Comparison of ENCODE assay signal across 8 cellular contexts in genomic region chr1:45013551-45014209, GRCh38. TPM values are rescaled to one million over a fixed set of nuclear protein-coding genes. Genes with fewer than 3 reads are reported as not detected.
DNase-seq lines count a peak whose midpoint lies in the region; ATAC-seq and TF ChIP-seq lines count a peak whose summit lies in the region.

No MANE protein-coding gene starts in this region.

- TF ChIP-seq CTCF in SK-N-SH (IDR thresholded peaks at IDR 0.05): no peak
- no peak for TF ChIP-seq CTCF in endothelial cell (IDR thresholded peaks at IDR 0.05; ENCODE audit: unreplicated experiment)

- peak overlapping the region; percentile 79 for H3K27ac Mint-ChIP-seq in endothelial cell (ENCODE audit: unreplicated experiment)

- peaks cover 5% of the 10 kb centered on the region for H3F3A ChIP-seq in SK-N-SH (replicated peaks; ENCODE audit: insufficient read depth)

- peaks cover 32% of the 10 kb centered on the region for H3K36me3 Mint-ChIP-seq in endothelial cell (ENCODE audit: low read depth, unreplicated experiment)

- H3K4me3 ChIP-seq in SK-N-SH (ENCODE audit: low read depth in 2 of 2, low read length in 1 of 2) (no peak overlapping the region), NT2/D1 (ENCODE audit: insufficient read length, low read depth) (no peak overlapping the region), skeletal muscle cell (ENCODE audit: low read depth, low read length) (peak overlapping the region; percentile 97)

- H3K27ac ChIP-seq in SK-N-SH (ENCODE audit: low read depth in 2 of 2, low read length in 1 of 2): no peak overlapping the region

- CTCF ChIA-PET in SK-N-SH (lab: Yijun Ruan, JAX): interaction anchor here (0.6 to 13.4 kb wide), 59 partner anchors 8 to 486 kb away, joined by 3 to 470 read pairs (median 4); partner anchors contain the start of genes BEST4, CCDC163, EIF2B3 and HPDL

- H3K27me3 ChIP-seq in SK-N-SH (ENCODE audit: insufficient read depth) (no peaks in the 10 kb centered on the region), NT2/D1 (ENCODE audit: insufficient read depth, insufficient read length) (peaks cover 14% of the 10 kb centered on the region)

- peaks cover 16% of the 10 kb centered on the region for H3K27me3 Mint-ChIP-seq in endothelial cell (ENCODE audit: unreplicated experiment)

- peaks cover 6 to 40% of the 10 kb centered on the region in 2 experiments for H3K4me1 ChIP-seq in SK-N-SH (ENCODE audit: control insufficient read depth in 1 of 2, insufficient read depth in 2 of 2, low read depth in 1 of 2, low read length in 1 of 2)
- H3K4me1 ChIP-seq in NT2/D1 (ENCODE audit: insufficient read depth, insufficient read length): peaks cover 20% of the 10 kb centered on the region

- H3K9me3 ChIP-seq in SK-N-SH (no peaks in the 10 kb centered on the region), NT2/D1 (ENCODE audit: insufficient read depth, low read length) (no peaks in the 10 kb centered on the region)

- no peak for TF ChIP-seq EP300 in SK-N-SH (IDR thresholded peaks at IDR 0.05; ENCODE audit: borderline replicate concordance in 1 of 2, low read depth in 1 of 2, low read length in 1 of 2)

- H3K79me2 ChIP-seq in SK-N-SH (ENCODE audit: insufficient read depth): peaks cover 39% of the 10 kb centered on the region; the same call in 1 of the 2 replicates

- H4K20me1 ChIP-seq in SK-N-SH (ENCODE audit: insufficient read depth): no peaks in the 10 kb centered on the region

- no peak overlapping the region for H2AFZ ChIP-seq in SK-N-SH (ENCODE audit: low read depth)

- DNase-seq in SK-N-SH (no peak), NT2/D1 (ENCODE audit: low read depth, low spot score) (no peak), endothelial cell (ENCODE audit: low spot score) (no peak), skeletal muscle cell (ENCODE audit: low read depth) (no peak), NOMO-1 treated with dmso at 0.1 percent for 144 hours (lab: John Stamatoyannopoulos, UW; ENCODE audit: unreplicated experiment) (no peak)
- no peak for DNase-seq in stimulated activated CD4-positive, alpha-beta T cell treated with anti-CD3 and anti-CD28 coated beads, Interleukin-12 subunit alpha, Interleukin-12 subunit beta, amount 100 ng/mL, for 4 hours

- WGBS in SK-N-SH (ENCODE audit: low lambda C conversion rate): 86% methylated on average over 8 of the region's 12 CpGs

- H3K9me2 ChIP-seq in SK-N-SH: no peaks in the 10 kb centered on the region

- ATAC-seq in SK-N-SH treated with all-trans-retinoic acid at 6 μM for 48 hours: no peak
- no peak for ATAC-seq in GM18868 (IDR thresholded peaks at IDR 0.05; ENCODE audit: unreplicated experiment)

- peak overlapping the region; percentile 86; the same call in 1 of the 2 replicates for H3K9ac ChIP-seq in SK-N-SH
- peak overlapping the region; percentile 77 for H3K9ac ChIP-seq in NT2/D1 (ENCODE audit: insufficient read length, low read depth)

- H3K4me1 Mint-ChIP-seq in endothelial cell (ENCODE audit: unreplicated experiment): peaks cover 34% of the 10 kb centered on the region

- POLR2A ChIA-PET in SK-N-SH (lab: Yijun Ruan, JAX): interaction anchor here (1.4 to 4.6 kb wide), 2 partner anchors 288 to 326 kb away, joined by 3 to 50 read pairs; partner anchors contain the start of genes MUTYH and TOE1

- H3K36me3 ChIP-seq in SK-N-SH (replicated peaks in 1 of 2; ENCODE audit: control insufficient read depth in 1 of 2, insufficient read depth in 2 of 2, low read length in 1 of 2) (peaks cover 0 to 28% of the 10 kb centered on the region in 2 experiments), NT2/D1 (ENCODE audit: insufficient read depth, insufficient read length, low read length) (peaks cover 47% of the 10 kb centered on the region)

- peak overlapping the region; percentile 92 for H3K4me3 Mint-ChIP-seq in endothelial cell (ENCODE audit: unreplicated experiment)

- no peaks in the 10 kb centered on the region for H3K9me3 Mint-ChIP-seq in endothelial cell (ENCODE audit: unreplicated experiment)

- no peak for TF ChIP-seq RAD21 in SK-N-SH (IDR thresholded peaks at IDR 0.05; ENCODE audit: low read length)

- peak overlapping the region; percentile 99 for H3K4me2 ChIP-seq in SK-N-SH

TF ChIP-seq in SK-N-SH, 30 proteins besides CTCF, POLR2A, EP300 and RAD21:
- TF ChIP-seq TCF12 (IDR thresholded peaks at IDR 0.05) (no peak), CHD2 (IDR thresholded peaks at IDR 0.05; ENCODE audit: low read length, partially characterized antibody) (no peak), SMC3 (IDR thresholded peaks at IDR 0.05; ENCODE audit: low read depth, low read length) (no peak)

TF ChIP-seq in SK-N-SH treated with all-trans-retinoic acid at 6 μM for 48 hours, 23 proteins besides CTCF, POLR2A, EP300 and RAD21:
- no peak for TF ChIP-seq ZNF565 (CRISPR knock-in tag; conservative IDR thresholded peaks at IDR 0.05; ENCODE audit: low read depth)
- TF ChIP-seq TCF4 (CRISPR knock-in tag; IDR thresholded peaks at IDR 0.05; ENCODE audit: borderline replicate concordance): no peak
- TF ChIP-seq ARNTL (CRISPR knock-in tag; IDR thresholded peaks at IDR 0.05; ENCODE audit: borderline replicate concordance, low read depth): no peak
- TF ChIP-seq OSR1 (CRISPR knock-in tag; IDR thresholded peaks at IDR 0.05): no peak
- no peak for TF ChIP-seq TOX (CRISPR knock-in tag; IDR thresholded peaks at IDR 0.05; ENCODE audit: borderline replicate concordance)
- TF ChIP-seq ESRRG (CRISPR knock-in tag; IDR thresholded peaks at IDR 0.05): no peak
- TF ChIP-seq, protein P1, sequence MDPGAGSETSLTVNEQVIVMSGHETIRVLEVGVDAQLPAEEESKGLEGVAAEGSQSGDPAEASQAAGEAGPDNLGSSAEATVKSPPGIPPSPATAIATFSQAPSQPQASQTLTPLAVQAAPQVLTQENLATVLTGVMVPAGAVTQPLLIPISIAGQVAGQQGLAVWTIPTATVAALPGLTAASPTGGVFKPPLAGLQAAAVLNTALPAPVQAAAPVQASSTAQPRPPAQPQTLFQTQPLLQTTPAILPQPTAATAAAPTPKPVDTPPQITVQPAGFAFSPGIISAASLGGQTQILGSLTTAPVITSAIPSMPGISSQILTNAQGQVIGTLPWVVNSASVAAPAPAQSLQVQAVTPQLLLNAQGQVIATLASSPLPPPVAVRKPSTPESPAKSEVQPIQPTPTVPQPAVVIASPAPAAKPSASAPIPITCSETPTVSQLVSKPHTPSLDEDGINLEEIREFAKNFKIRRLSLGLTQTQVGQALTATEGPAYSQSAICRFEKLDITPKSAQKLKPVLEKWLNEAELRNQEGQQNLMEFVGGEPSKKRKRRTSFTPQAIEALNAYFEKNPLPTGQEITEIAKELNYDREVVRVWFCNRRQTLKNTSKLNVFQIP (CRISPR knock-in tag; IDR thresholded peaks at IDR 0.05; ENCODE audit: borderline replicate concordance, low read depth): no peak
- no peak for TF ChIP-seq RARB (CRISPR knock-in tag; IDR thresholded peaks at IDR 0.05)
- TF ChIP-seq GLIS3 (CRISPR knock-in tag; IDR thresholded peaks at IDR 0.05): no peak

RNA-seq across cellular contexts. Expression of gene UROD, which starts 1.6 kb away (rescaled TPM):
- 230 and 247 TPM in 2 replicates for polyA plus RNA-seq in SK-N-SH (2012; rRNA removed)
- polyA plus RNA-seq in SK-N-SH (2012; cell fraction: cytosol; rRNA removed): 122 and 163 TPM in 2 replicates
- 383 and 398 TPM in 2 replicates for polyA plus RNA-seq in SK-N-SH (2012; cell fraction: nucleus; rRNA removed)
- 151 TPM for total RNA-seq in endothelial cell (ENCODE audit: unreplicated experiment)

RNA-seq across cellular contexts. Expression of gene HECTD3, which starts 2.6 kb away (rescaled TPM):
- polyA plus RNA-seq in SK-N-SH (2012; rRNA removed): 39.3 and 44.2 TPM in 2 replicates
- 24.8 and 25.4 TPM in 2 replicates for polyA plus RNA-seq in SK-N-SH (2012; cell fraction: cytosol; rRNA removed)
- 111 and 121 TPM in 2 replicates for polyA plus RNA-seq in SK-N-SH (2012; cell fraction: nucleus; rRNA removed)
- total RNA-seq in endothelial cell (ENCODE audit: unreplicated experiment): 58.2 TPM

RNA-seq across cellular contexts. Expression of gene EIF2B3, which starts 27.3 kb away (rescaled TPM):
- 21.3 and 24.8 TPM in 2 replicates for polyA plus RNA-seq in SK-N-SH (2012; rRNA removed)
- 29.3 and 31.5 TPM in 2 replicates for polyA plus RNA-seq in SK-N-SH (2012; cell fraction: cytosol; rRNA removed)
- polyA plus RNA-seq in SK-N-SH (2012; cell fraction: nucleus; rRNA removed): 11.6 and 15.9 TPM in 2 replicates
- total RNA-seq in endothelial cell (ENCODE audit: unreplicated experiment): 16.6 TPM
